Comparison of ENCODE assay signal across 1 cellular context in the genomic region with DNA sequence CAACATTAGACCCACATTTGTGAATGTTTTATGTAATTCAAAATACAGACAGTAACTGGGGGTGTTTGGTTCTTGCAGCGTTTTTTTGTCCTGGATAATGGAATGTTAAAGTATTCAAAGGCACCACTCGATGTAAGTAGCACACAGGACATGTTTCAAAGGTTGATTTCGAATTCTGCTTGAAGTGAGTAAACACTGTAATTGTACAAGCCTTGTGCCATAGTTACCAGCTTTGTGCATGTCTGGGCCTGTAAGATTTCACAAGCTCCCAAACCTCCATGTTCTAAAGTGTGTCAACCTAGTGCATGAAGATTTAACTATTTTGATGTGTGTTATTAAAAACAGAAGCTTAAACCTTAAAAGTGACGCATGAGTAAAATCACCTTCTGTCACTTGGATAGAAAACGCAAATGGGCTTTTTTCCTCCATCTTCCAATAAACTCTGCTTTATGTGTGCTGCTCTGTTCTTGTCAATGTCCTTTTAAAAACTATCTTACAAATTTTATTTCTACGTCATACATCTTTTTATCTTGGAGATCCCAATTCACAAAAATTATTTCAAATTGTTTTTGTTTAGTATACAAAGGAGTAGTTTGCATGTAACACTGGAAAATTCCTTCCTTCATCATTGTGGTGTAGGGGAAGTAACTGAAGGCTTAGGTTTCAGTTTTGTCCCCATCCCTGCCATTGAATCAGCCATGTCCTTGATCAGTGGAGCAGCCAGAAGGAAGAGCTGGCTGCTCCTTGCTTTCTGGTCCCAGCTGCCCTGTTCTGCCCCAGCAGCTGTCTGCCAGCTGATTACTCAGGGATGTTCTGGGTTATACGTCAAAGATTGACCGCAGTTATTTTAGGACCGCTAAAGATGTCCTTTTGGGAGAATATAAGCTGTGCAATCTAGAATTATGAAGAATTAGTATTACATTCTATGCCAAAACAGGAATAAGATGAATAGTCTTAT.
TF ChIP-seq lines count a peak whose summit lies in the region.

No MANE protein-coding gene starts in this region.

TF ChIP-seq in HepG2, 621 proteins besides CTCF, POLR2A, EP300 and RAD21 (continued from another document and continues in another):
- 0 out of 2 replicates have a peak, but pooled peaks have one; percentile 31 for TF ChIP-seq ZSCAN29 (CRISPR knock-in tag; conservative IDR thresholded peaks at IDR 0.05)
- TF ChIP-seq KLF12 (CRISPR knock-in tag; IDR thresholded peaks at IDR 0.05; ENCODE audit: borderline replicate concordance): no peak
- TF ChIP-seq CEBPB (IDR thresholded peaks at IDR 0.05; ENCODE audit: borderline replicate concordance, low read depth, low read length): peak; percentile 65; the same call in 1 of the 2 replicates
- TF ChIP-seq CENPT (CRISPR knock-in tag; IDR thresholded peaks at IDR 0.05; ENCODE audit: low read depth): no peak
- no peak for TF ChIP-seq HNRNPL (IDR thresholded peaks at IDR 0.05; ENCODE audit: low read depth, low read length)
- TF ChIP-seq ZNF644 (CRISPR knock-in tag; IDR thresholded peaks at IDR 0.05; ENCODE audit: low read depth): peak; percentile 51
- TF ChIP-seq, protein P1, sequence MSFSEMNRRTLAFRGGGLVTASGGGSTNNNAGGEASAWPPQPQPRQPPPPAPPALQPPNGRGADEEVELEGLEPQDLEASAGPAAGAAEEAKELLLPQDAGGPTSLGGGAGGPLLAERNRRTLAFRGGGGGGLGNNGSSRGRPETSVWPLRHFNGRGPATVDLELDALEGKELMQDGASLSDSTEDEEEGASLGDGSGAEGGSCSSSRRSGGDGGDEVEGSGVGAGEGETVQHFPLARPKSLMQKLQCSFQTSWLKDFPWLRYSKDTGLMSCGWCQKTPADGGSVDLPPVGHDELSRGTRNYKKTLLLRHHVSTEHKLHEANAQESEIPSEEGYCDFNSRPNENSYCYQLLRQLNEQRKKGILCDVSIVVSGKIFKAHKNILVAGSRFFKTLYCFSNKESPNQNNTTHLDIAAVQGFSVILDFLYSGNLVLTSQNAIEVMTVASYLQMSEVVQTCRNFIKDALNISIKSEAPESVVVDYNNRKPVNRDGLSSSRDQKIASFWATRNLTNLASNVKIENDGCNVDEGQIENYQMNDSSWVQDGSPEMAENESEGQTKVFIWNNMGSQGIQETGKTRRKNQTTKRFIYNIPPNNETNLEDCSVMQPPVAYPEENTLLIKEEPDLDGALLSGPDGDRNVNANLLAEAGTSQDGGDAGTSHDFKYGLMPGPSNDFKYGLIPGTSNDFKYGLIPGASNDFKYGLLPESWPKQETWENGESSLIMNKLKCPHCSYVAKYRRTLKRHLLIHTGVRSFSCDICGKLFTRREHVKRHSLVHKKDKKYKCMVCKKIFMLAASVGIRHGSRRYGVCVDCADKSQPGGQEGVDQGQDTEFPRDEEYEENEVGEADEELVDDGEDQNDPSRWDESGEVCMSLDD (CRISPR knock-in tag; IDR thresholded peaks at IDR 0.05; ENCODE audit: borderline replicate concordance): no peak
- TF ChIP-seq CEBPG (CRISPR knock-in tag; IDR thresholded peaks at IDR 0.05): peak; percentile 57
- TF ChIP-seq EHMT2 (IDR thresholded peaks at IDR 0.05; ENCODE audit: borderline replicate concordance, low read depth, low read length): peak; percentile 52; the same call in 1 of the 2 replicates
- 0 out of 2 replicates have a peak, but pooled peaks have one; percentile 43 for TF ChIP-seq ZNF614 (CRISPR knock-in tag; IDR thresholded peaks at IDR 0.05; ENCODE audit: borderline replicate concordance)
- TF ChIP-seq, protein P2, sequence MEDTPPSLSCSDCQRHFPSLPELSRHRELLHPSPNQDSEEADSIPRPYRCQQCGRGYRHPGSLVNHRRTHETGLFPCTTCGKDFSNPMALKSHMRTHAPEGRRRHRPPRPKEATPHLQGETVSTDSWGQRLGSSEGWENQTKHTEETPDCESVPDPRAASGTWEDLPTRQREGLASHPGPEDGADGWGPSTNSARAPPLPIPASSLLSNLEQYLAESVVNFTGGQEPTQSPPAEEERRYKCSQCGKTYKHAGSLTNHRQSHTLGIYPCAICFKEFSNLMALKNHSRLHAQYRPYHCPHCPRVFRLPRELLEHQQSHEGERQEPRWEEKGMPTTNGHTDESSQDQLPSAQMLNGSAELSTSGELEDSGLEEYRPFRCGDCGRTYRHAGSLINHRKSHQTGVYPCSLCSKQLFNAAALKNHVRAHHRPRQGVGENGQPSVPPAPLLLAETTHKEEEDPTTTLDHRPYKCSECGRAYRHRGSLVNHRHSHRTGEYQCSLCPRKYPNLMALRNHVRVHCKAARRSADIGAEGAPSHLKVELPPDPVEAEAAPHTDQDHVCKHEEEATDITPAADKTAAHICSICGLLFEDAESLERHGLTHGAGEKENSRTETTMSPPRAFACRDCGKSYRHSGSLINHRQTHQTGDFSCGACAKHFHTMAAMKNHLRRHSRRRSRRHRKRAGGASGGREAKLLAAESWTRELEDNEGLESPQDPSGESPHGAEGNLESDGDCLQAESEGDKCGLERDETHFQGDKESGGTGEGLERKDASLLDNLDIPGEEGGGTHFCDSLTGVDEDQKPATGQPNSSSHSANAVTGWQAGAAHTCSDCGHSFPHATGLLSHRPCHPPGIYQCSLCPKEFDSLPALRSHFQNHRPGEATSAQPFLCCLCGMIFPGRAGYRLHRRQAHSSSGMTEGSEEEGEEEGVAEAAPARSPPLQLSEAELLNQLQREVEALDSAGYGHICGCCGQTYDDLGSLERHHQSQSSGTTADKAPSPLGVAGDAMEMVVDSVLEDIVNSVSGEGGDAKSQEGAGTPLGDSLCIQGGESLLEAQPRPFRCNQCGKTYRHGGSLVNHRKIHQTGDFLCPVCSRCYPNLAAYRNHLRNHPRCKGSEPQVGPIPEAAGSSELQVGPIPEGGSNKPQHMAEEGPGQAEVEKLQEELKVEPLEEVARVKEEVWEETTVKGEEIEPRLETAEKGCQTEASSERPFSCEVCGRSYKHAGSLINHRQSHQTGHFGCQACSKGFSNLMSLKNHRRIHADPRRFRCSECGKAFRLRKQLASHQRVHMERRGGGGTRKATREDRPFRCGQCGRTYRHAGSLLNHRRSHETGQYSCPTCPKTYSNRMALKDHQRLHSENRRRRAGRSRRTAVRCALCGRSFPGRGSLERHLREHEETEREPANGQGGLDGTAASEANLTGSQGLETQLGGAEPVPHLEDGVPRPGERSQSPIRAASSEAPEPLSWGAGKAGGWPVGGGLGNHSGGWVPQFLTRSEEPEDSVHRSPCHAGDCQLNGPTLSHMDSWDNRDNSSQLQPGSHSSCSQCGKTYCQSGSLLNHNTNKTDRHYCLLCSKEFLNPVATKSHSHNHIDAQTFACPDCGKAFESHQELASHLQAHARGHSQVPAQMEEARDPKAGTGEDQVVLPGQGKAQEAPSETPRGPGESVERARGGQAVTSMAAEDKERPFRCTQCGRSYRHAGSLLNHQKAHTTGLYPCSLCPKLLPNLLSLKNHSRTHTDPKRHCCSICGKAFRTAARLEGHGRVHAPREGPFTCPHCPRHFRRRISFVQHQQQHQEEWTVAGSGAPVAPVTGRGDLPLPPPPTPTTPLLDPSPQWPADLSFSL (CRISPR knock-in tag; IDR thresholded peaks at IDR 0.05): no peak
- TF ChIP-seq TBL1XR1 (IDR thresholded peaks at IDR 0.05; ENCODE audit: borderline replicate concordance, low read length, partially characterized antibody): no peak
- TF ChIP-seq, protein P3, sequence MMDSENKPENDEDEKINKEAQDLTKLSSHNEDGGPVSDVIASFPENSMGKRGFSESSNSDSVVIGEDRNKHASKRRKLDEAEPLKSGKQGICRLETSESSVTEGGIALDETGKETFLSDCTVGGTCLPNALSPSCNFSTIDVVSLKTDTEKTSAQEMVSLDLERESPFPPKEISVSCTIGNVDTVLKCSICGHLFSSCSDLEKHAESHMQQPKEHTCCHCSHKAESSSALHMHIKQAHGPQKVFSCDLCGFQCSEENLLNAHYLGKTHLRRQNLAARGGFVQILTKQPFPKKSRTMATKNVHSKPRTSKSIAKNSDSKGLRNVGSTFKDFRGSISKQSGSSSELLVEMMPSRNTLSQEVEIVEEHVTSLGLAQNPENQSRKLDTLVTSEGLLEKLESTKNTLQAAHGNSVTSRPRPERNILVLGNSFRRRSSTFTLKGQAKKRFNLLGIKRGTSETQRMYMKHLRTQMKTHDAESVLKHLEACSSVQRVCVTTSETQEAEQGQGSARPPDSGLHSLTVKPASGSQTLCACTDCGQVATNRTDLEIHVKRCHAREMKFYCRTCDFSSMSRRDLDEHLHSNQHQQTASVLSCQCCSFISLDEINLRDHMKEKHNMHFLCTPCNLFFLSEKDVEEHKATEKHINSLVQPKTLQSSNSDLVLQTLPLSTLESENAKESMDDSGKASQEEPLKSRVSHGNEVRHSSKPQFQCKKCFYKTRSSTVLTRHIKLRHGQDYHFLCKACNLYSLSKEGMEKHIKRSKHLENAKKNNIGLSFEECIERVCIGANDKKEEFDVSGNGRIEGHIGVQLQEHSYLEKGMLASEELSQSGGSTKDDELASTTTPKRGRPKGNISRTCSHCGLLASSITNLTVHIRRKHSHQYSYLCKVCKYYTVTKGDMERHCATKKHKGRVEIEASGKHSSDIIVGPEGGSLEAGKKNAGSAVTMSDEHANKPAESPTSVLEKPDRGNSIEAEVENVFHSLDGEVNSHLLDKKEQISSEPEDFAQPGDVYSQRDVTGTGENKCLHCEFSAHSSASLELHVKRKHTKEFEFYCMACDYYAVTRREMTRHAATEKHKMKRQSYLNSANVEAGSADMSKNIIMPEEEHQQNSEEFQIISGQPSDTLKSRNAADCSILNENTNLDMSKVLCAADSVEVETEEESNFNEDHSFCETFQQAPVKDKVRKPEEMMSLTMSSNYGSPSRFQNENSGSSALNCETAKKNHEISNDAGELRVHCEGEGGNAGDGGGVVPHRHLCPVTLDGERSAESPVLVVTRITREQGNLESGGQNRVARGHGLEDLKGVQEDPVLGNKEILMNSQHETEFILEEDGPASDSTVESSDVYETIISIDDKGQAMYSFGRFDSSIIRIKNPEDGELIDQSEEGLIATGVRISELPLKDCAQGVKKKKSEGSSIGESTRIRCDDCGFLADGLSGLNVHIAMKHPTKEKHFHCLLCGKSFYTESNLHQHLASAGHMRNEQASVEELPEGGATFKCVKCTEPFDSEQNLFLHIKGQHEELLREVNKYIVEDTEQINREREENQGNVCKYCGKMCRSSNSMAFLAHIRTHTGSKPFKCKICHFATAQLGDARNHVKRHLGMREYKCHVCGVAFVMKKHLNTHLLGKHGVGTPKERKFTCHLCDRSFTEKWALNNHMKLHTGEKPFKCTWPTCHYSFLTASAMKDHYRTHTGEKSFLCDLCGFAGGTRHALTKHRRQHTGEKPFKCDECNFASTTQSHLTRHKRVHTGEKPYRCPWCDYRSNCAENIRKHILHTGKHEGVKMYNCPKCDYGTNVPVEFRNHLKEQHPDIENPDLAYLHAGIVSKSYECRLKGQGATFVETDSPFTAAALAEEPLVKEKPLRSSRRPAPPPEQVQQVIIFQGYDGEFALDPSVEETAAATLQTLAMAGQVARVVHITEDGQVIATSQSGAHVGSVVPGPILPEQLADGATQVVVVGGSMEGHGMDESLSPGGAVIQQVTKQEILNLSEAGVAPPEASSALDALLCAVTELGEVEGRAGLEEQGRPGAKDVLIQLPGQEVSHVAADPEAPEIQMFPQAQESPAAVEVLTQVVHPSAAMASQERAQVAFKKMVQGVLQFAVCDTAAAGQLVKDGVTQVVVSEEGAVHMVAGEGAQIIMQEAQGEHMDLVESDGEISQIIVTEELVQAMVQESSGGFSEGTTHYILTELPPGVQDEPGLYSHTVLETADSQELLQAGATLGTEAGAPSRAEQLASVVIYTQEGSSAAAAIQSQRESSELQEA (CRISPR knock-in tag; IDR thresholded peaks at IDR 0.05; ENCODE audit: not compliant biosample characterization): no peak
- no peak for TF ChIP-seq MAFF (IDR thresholded peaks at IDR 0.05; ENCODE audit: low read depth, low read length)
- TF ChIP-seq, protein P4, sequence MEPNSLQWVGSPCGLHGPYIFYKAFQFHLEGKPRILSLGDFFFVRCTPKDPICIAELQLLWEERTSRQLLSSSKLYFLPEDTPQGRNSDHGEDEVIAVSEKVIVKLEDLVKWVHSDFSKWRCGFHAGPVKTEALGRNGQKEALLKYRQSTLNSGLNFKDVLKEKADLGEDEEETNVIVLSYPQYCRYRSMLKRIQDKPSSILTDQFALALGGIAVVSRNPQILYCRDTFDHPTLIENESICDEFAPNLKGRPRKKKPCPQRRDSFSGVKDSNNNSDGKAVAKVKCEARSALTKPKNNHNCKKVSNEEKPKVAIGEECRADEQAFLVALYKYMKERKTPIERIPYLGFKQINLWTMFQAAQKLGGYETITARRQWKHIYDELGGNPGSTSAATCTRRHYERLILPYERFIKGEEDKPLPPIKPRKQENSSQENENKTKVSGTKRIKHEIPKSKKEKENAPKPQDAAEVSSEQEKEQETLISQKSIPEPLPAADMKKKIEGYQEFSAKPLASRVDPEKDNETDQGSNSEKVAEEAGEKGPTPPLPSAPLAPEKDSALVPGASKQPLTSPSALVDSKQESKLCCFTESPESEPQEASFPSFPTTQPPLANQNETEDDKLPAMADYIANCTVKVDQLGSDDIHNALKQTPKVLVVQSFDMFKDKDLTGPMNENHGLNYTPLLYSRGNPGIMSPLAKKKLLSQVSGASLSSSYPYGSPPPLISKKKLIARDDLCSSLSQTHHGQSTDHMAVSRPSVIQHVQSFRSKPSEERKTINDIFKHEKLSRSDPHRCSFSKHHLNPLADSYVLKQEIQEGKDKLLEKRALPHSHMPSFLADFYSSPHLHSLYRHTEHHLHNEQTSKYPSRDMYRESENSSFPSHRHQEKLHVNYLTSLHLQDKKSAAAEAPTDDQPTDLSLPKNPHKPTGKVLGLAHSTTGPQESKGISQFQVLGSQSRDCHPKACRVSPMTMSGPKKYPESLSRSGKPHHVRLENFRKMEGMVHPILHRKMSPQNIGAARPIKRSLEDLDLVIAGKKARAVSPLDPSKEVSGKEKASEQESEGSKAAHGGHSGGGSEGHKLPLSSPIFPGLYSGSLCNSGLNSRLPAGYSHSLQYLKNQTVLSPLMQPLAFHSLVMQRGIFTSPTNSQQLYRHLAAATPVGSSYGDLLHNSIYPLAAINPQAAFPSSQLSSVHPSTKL (CRISPR knock-in tag; IDR thresholded peaks at IDR 0.05): peak; percentile 75
- TF ChIP-seq, protein P5, sequence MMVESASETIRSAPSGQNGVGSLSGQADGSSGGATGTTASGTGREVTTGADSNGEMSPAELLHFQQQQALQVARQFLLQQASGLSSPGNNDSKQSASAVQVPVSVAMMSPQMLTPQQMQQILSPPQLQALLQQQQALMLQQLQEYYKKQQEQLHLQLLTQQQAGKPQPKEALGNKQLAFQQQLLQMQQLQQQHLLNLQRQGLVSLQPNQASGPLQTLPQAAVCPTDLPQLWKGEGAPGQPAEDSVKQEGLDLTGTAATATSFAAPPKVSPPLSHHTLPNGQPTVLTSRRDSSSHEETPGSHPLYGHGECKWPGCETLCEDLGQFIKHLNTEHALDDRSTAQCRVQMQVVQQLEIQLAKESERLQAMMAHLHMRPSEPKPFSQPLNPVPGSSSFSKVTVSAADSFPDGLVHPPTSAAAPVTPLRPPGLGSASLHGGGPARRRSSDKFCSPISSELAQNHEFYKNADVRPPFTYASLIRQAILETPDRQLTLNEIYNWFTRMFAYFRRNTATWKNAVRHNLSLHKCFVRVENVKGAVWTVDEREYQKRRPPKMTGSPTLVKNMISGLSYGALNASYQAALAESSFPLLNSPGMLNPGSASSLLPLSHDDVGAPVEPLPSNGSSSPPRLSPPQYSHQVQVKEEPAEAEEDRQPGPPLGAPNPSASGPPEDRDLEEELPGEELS (CRISPR knock-in tag; IDR thresholded peaks at IDR 0.05): no peak
- TF ChIP-seq PITX1 (CRISPR knock-in tag; IDR thresholded peaks at IDR 0.05): no peak
- 0 out of 4 replicates have a peak, but pooled peaks of 1 of the 2 experiments have one; percentile 24 for TF ChIP-seq KLF16 (CRISPR knock-in tag; IDR thresholded peaks at IDR 0.05)
- no peak for TF ChIP-seq MLLT10 (CRISPR knock-in tag; IDR thresholded peaks at IDR 0.05)
- TF ChIP-seq ZNF263 (CRISPR knock-in tag; IDR thresholded peaks at IDR 0.05): no peak
- no peak for TF ChIP-seq ZSCAN9 (CRISPR knock-in tag; IDR thresholded peaks at IDR 0.05; ENCODE audit: borderline replicate concordance)
